13 cellular contexts compared by ENCODE assay signal in genomic region chr16:2560131-2560797, GRCh38. TPM values are rescaled to one million over a fixed set of nuclear protein-coding genes. Genes with fewer than 3 reads are reported as not detected.
DNase-seq lines count a peak whose midpoint lies in the region; ATAC-seq, FAIRE-seq and TF ChIP-seq lines count a peak whose summit lies in the region.
"Not testable (repeated sequence)": the region's sequence is repeated elsewhere in the genome, so short reads cannot be mapped to it uniquely, and the experiment has no call there.
"Had no signal": no experiment of that assay in that cellular context is flagged by ENCODE, and none has a peak within 500 bp of the region (broad histone marks: within the 10 kb centered on the region; RNA-seq: fewer than 3 reads in every experiment).

No MANE protein-coding gene starts in this region.

- not testable (repeated sequence) for H3K4me3 ChIP-seq in HCT116 (replicated peaks in 1 of 2; ENCODE audit: low read depth in 1 of 2, low read length in 2 of 2); OCI-LY1 (ENCODE audit: low read depth, low read length, poor library complexity, severe bottlenecking); mucosa of descending colon

- not testable (repeated sequence) for H3F3A ChIP-seq in OCI-LY1 (ENCODE audit: insufficient read depth, low read length)

- peak; percentile 32 for ATAC-seq in GM19397 (IDR thresholded peaks at IDR 0.05; ENCODE audit: unreplicated experiment)
- ATAC-seq in HCT116 = peak; percentile 56
- ATAC-seq in HG03097 (IDR thresholded peaks at IDR 0.05; ENCODE audit: low FRiP score, unreplicated experiment) = peak; percentile 44
- ATAC-seq in esophagus mucosa = peak; percentile 14
- peak; percentile 42 for ATAC-seq in mucosa of descending colon

- H3K36me3 ChIP-seq in HCT116 (ENCODE audit: control insufficient read depth in 1 of 2, insufficient read depth in 2 of 2, low read length in 2 of 2); OCI-LY1 (ENCODE audit: insufficient read depth, low read length); mucosa of descending colon (ENCODE audit: low read depth): not testable (repeated sequence)

- POLR2A ChIA-PET in HCT116 (lab: Charles Lee) = not testable (repeated sequence)

- not testable (repeated sequence) for H2AFZ ChIP-seq in HCT116 (ENCODE audit: low read depth, low read length, poor library complexity, severe bottlenecking); OCI-LY1 (ENCODE audit: low read length)

- H3K4me1 ChIP-seq in HCT116 (ENCODE audit: control insufficient read depth in 1 of 2, insufficient read depth in 2 of 2, low read length in 2 of 2); OCI-LY1 (ENCODE audit: insufficient read depth, low read length, severe bottlenecking); mucosa of descending colon (ENCODE audit: low read depth): not testable (repeated sequence)

- CTCF ChIA-PET in HCT116 (lab: Charles Lee) = not testable (repeated sequence)

- not testable (repeated sequence) for TF ChIP-seq POLR2A in GM12892 (IDR thresholded peaks at IDR 0.05; ENCODE audit: low read depth, low read length); HCT116 (IDR thresholded peaks at IDR 0.05; ENCODE audit: borderline replicate concordance, extremely low read depth, insufficient read depth, insufficient read length)

- not testable (repeated sequence) for H3K9ac ChIP-seq in HCT116 (ENCODE audit: low read length); OCI-LY1 (ENCODE audit: low read length)

- not testable (repeated sequence) for H3K27ac ChIP-seq in HCT116 (ENCODE audit: low read depth, low read length)
- peak overlapping the region; percentile 62 for H3K27ac ChIP-seq in OCI-LY1 (ENCODE audit: low read depth, low read length, poor library complexity, severe bottlenecking)

- BruUV-seq in HCT116 (replicated peaks; lab: Mats Ljungman, UMichigan) = not testable (repeated sequence)

- not testable (repeated sequence) for TF ChIP-seq RAD21 in HCT116 (IDR thresholded peaks at IDR 0.05; ENCODE audit: low read depth)

- H3K9me2 ChIP-seq in HCT116 (ENCODE audit: insufficient read depth); OCI-LY1 (ENCODE audit: low read depth, low read length): not testable (repeated sequence)

- FAIRE-seq in GM12892 (lab: Jason Lieb, UNC) (peak; percentile 53), urothelium cell line (lab: Jason Lieb, UNC) (peak; percentile 68)

- RAD21 ChIA-PET in HCT116 (lab: Charles Lee; ENCODE audit: low non-redundant PET in 1 of 2, low total read pairs in 2 of 2, uncharacterized antibody in 2 of 2, unreplicated experiment in 2 of 2) = not testable (repeated sequence)

- intact Hi-C loops in HCT116 (cut with micrococcal nuclease); mucosa of descending colon (cut with DNase I, micrococcal nuclease): not testable (repeated sequence)

- H3K4me2 ChIP-seq in HCT116 (ENCODE audit: low read length); OCI-LY1 (ENCODE audit: low read length): not testable (repeated sequence)

- not testable (repeated sequence) for H4K20me1 ChIP-seq in HCT116 (ENCODE audit: insufficient read depth); OCI-LY1 (ENCODE audit: insufficient read depth, low read length)

- TF ChIP-seq CTCF in HCT116 (IDR thresholded peaks at IDR 0.05 in 2 of 3, conservative IDR thresholded peaks at IDR 0.05 in 1 of 3; ENCODE audit: borderline replicate concordance in 1 of 3, insufficient read depth in 1 of 3, low read depth in 2 of 3, low read length in 2 of 3); OCI-LY1 (IDR thresholded peaks at IDR 0.05; ENCODE audit: low read length); mucosa of descending colon (IDR thresholded peaks at IDR 0.05): not testable (repeated sequence)

- DNase-seq in GM12892 (ENCODE audit: insufficient read length); HCT116 (ENCODE audit: low read depth, low spot score); mucosa of descending colon; urothelium cell line (ENCODE audit: low spot score): not testable (repeated sequence)

- not testable (repeated sequence) for H3K27me3 ChIP-seq in HCT116 (ENCODE audit: insufficient read depth, low read length); OCI-LY1 (ENCODE audit: insufficient read depth, low read length)

- not testable (repeated sequence) for H3K79me2 ChIP-seq in HCT116 (ENCODE audit: insufficient read depth, low read length); OCI-LY1 (ENCODE audit: insufficient read depth, low read length)

- not testable (repeated sequence) for H3K9me3 ChIP-seq in HCT116 (ENCODE audit: control insufficient read depth in 1 of 2, insufficient read depth in 1 of 2, low read depth in 1 of 2, low read length in 2 of 2); OCI-LY1 (ENCODE audit: low read length); mucosa of descending colon

RNA-seq across cellular contexts. Expression of gene PDPK1, which starts 22.4 kb away (rescaled TPM):
- 23.1 TPM for polyA plus RNA-seq in GM12892 (2012; ENCODE audit: missing spikeins)
- total RNA-seq in HCT116 (2021; ENCODE audit: unreplicated experiment) = 36.1 TPM
- 12.3 and 20.8 TPM in 2 replicates for polyA plus RNA-seq in HCT116 (2012)
- 26.1 TPM for total RNA-seq in esophagus mucosa
- total RNA-seq in mucosa of descending colon = 10 to 100 TPM; 73.3 to 79.6 (median 79.3) TPM

RNA-seq across cellular contexts. Expression of gene CEMP1, which starts 29.1 kb away (rescaled TPM):
- not detected for polyA plus RNA-seq in GM12892 (2012; ENCODE audit: missing spikeins)
- total RNA-seq in HCT116 (2021; ENCODE audit: unreplicated experiment) (0.32 TPM), esophagus mucosa (not detected), mucosa of descending colon (1 to 10 TPM in 1 of 3 donors, under 1 TPM in 1, not detected in 1; 0.89 to 1.2 TPM)
- polyA plus RNA-seq in HCT116 (2012) = 2.0 and 3.8 TPM in 2 replicates
- total RNA-seq: cerebellum, esophagus muscularis mucosa, HepG2, NCI-H460, pulmonary artery endothelial cell had no signal
- polyA plus RNA-seq: HepG2 had no signal

RNA-seq across cellular contexts. Expression of gene AMDHD2, which starts 40.1 kb away (rescaled TPM):
- polyA plus RNA-seq in GM12892 (2012; ENCODE audit: missing spikeins) = 12.3 TPM
- total RNA-seq in HCT116 (2021; ENCODE audit: unreplicated experiment) (42.9 TPM), esophagus mucosa (19.0 TPM), mucosa of descending colon (10 to 100 TPM; 33.6 to 51.2 (median 38.4) TPM)
- 12.6 and 16.4 TPM in 2 replicates for polyA plus RNA-seq in HCT116 (2012)

RNA-seq across cellular contexts. Expression of gene ATP6V0C, which starts 46.5 kb away (rescaled TPM):
- 15.5 TPM for polyA plus RNA-seq in GM12892 (2012; ENCODE audit: missing spikeins)
- total RNA-seq in HCT116 (2021; ENCODE audit: unreplicated experiment) = 187 TPM
- 186 and 193 TPM in 2 replicates for polyA plus RNA-seq in HCT116 (2012)
- 205 TPM for total RNA-seq in esophagus mucosa
- 100 to 1,000 TPM; 171 to 261 (median 201) TPM for total RNA-seq in mucosa of descending colon
